In the genomic region with DNA sequence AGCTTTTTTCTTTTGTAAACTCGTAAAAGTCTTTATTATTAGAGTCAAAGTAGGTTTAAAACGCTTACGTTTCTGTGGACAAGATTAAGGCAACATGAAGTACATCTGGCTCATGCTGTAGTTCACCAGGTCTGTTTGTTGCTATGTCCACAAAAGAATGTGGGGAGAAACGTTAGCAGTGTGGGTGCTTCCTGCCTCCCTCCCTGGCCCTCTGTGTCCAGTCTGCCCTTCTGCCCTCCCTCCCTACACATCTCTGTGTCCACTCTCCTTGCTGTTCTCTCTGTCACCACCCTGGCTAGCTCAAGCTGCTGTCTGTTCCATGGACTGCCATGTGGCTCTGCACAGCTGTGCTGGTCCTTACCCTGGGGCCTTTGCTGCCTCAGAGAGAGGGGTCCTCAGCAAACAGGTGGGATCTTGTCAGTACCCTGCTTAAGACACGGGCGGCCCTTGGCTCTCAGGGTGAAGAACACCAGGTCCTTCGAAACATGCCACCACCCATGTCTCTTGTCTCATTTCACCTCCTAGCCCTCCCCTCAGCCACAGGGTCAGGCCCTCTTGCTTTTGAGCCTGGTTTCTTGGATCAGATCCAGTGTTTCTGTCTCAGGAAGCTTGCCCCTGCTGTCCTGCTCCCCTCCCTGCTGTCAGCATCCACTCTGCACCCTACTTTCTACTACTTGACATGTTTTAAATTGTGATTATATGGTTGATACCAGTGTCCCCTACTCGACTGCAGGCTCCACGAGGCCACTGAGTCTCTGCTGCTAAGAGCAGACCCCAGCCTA, we compare ENCODE assay signal across 9 cellular contexts.
DNase-seq lines count a peak whose midpoint lies in the region; ATAC-seq and TF ChIP-seq lines count a peak whose summit lies in the region.
"Had no signal": no experiment of that assay in that cellular context is flagged by ENCODE, and none has a peak within 500 bp of the region (broad histone marks: within the 10 kb centered on the region; RNA-seq: fewer than 3 reads in every experiment).

No MANE protein-coding gene starts in this region.

- H3K4me1 ChIP-seq in SJSA1 (replicated peaks): peaks cover 47% of the 10 kb centered on the region

- H3K27ac Mint-ChIP-seq in glutamatergic neuron (ENCODE audit: unreplicated experiment): peak overlapping the region; percentile 92

- DNase-seq in DMS 273 (lab: John Stamatoyannopoulos, UW; ENCODE audit: unreplicated experiment) (peak; percentile 59), DMS 273 treated with DMSO at 0.1 percent for 48 hours (lab: John Stamatoyannopoulos, UW) (no peak), SJSA1 (ENCODE audit: low read depth in 1 of 2, low spot score in 2 of 2) (peak in 1 of 2 experiments; percentile 22), glutamatergic neuron (peak; percentile 46), sciatic nerve (ENCODE audit: low spot score) (no peak), 8988T (no peak)
- DNase-seq: NCI-H1930 had no signal

- H3K27ac ChIP-seq in SJSA1: peak overlapping the region; percentile 15

- TF ChIP-seq CTCF in glutamatergic neuron (IDR thresholded peaks at IDR 0.05; ENCODE audit: partially characterized antibody, unreplicated experiment): no peak

- H3K27me3 ChIP-seq in SJSA1 (replicated peaks): no peaks in the 10 kb centered on the region

- intact Hi-C loops in sciatic nerve (cut with DNase I): no loop called here

- peaks cover 4% of the 10 kb centered on the region for H3K9me3 Mint-ChIP-seq in glutamatergic neuron (ENCODE audit: unreplicated experiment)

- no peaks in the 10 kb centered on the region for H3K9me3 ChIP-seq in SJSA1 (replicated peaks)

- no peak overlapping the region for H3K4me3 ChIP-seq in SJSA1

- no peak overlapping the region for H3K4me3 Mint-ChIP-seq in glutamatergic neuron (ENCODE audit: unreplicated experiment)

- peaks cover 2% of the 10 kb centered on the region for H3K27me3 Mint-ChIP-seq in glutamatergic neuron (ENCODE audit: unreplicated experiment)

- H3K36me3 ChIP-seq in SJSA1: peaks cover 15% of the 10 kb centered on the region

- ATAC-seq in sciatic nerve (peak; percentile 46), GM19351 (IDR thresholded peaks at IDR 0.05; ENCODE audit: unreplicated experiment) (no peak), HG03097 (IDR thresholded peaks at IDR 0.05; ENCODE audit: low FRiP score, unreplicated experiment) (no peak)

- peaks cover 52% of the 10 kb centered on the region for H3K4me1 Mint-ChIP-seq in glutamatergic neuron (ENCODE audit: low read depth, unreplicated experiment)

- no peaks in the 10 kb centered on the region for H3K36me3 Mint-ChIP-seq in glutamatergic neuron (ENCODE audit: unreplicated experiment)

Comparison
In these comparisons a context has a peak if more than half of its experiments do, and no peak if none do; other contexts are left out.
1. DNase-seq: peak in DMS 273 (single experiment) and glutamatergic neuron (single experiment); none in DMS 273 treated with DMSO at 0.1 percent for 48 hours (single experiment), sciatic nerve (single experiment) and 8988T (single experiment).